ENCODE assay signal across 18 cellular contexts in the genomic region with DNA sequence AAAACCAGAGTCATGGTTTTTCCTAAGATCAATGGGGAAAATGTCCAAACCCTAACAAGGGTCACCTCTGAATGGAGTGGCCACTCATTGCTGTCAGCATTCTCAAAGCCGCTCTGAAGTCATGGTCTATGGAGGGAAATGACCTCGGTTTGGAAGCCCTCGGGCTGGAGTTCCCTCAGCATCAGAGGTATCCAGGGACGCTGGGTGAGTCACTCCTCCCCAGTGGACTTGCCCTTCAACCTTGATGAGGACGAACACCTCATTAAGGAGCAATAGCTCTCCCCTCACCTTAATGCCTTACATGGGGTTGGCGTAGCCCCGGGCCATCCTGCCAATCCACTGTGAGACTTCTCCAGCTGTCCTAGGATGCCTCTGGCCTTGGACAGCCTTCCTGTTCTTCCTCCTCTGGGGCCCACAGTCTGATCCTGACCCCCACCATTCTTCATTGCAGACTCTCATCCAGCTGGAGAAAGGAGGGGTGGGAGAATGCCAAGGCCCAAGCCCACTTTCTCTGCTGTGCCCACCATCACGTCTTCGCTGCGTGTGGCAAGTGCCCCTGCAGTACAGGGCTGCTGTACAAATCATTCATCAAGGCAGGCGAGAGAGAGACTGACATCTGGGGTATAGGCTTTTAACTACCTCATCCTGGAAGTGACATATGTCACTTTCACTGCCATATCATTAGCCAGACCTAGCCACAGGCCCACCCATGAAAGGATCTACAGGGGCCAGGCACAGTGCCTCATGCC. TPM values are rescaled to one million over a fixed set of nuclear protein-coding genes. Genes with fewer than 3 reads are reported as not detected.
DNase-seq lines count a peak whose midpoint lies in the region; ATAC-seq and TF ChIP-seq lines count a peak whose summit lies in the region.
"Had no signal": no experiment of that assay in that cellular context is flagged by ENCODE, and none has a peak within 500 bp of the region (broad histone marks: within the 10 kb centered on the region; RNA-seq: fewer than 3 reads in every experiment).

No MANE protein-coding gene starts in this region.

- H3K36me3 ChIP-seq in DND-41 (ENCODE audit: insufficient read depth, low read length): no peaks in the 10 kb centered on the region
- H3K36me3 ChIP-seq in GM23248 (ENCODE audit: low read depth): no peaks in the 10 kb centered on the region
- H3K36me3 ChIP-seq in mesenchymal stem cell (ENCODE audit: control insufficient read depth in 1 of 2, insufficient read depth in 2 of 2, low read depth in 1 of 2, low read length in 2 of 2): no peaks in the 10 kb centered on the region

- no peak overlapping the region for H2BK5ac ChIP-seq in mesenchymal stem cell (ENCODE audit: low read depth, low read length, poor library complexity, severe bottlenecking)

- H3K4me1 ChIP-seq in DND-41 (ENCODE audit: insufficient read depth, low read length) (no peaks in the 10 kb centered on the region), GM23248 (ENCODE audit: insufficient read depth) (peaks cover 9% of the 10 kb centered on the region), mesenchymal stem cell (ENCODE audit: control insufficient read depth, insufficient read depth, low read depth, low read length) (peaks cover 21% of the 10 kb centered on the region)

- H3K27ac Mint-ChIP-seq in naive thymus-derived CD8-positive, alpha-beta T cell: peak overlapping the region in 5 of 10 donors; percentile 9 to 70 (median 39)
- H3K27ac Mint-ChIP-seq: activated T-cell treated with anti-CD3 and anti-CD28 coated beads, Interleukin-2, amount 50 U/mL, for 24 hours; T-helper 17 cell had no signal

- peak overlapping the region in 1 of 10 donors; percentile 2 for H3K4me3 Mint-ChIP-seq in naive thymus-derived CD8-positive, alpha-beta T cell
- H3K4me3 Mint-ChIP-seq: activated T-cell treated with anti-CD3 and anti-CD28 coated beads, Interleukin-2, amount 50 U/mL, for 24 hours; CD4-positive, CD25-positive, alpha-beta regulatory T cell; T-helper 17 cell had no signal

- H3K27ac ChIP-seq in DND-41 (ENCODE audit: low read length): no peak overlapping the region
- H3K27ac ChIP-seq in GM23248: no peak overlapping the region
- no peak overlapping the region for H3K27ac ChIP-seq in mesenchymal stem cell (ENCODE audit: low read length, poor library complexity, severe bottlenecking)
- H3K27ac ChIP-seq: KMS-11 had no signal

- no peaks in the 10 kb centered on the region for H3K9me2 ChIP-seq in GM23248 (ENCODE audit: insufficient read depth)

- H4K8ac ChIP-seq in mesenchymal stem cell (ENCODE audit: low read length): no peak overlapping the region

- no peak for DNase-seq in DND-41
- DNase-seq in GM23248: peak; percentile 17
- DNase-seq in RPMI7951 (ENCODE audit: low read depth): peak; percentile 85
- peak; percentile 73 for DNase-seq in mesenchymal stem cell
- no peak for DNase-seq in stimulated activated CD4-positive, alpha-beta T cell treated with anti-CD3 and anti-CD28 coated beads, Interleukin-2, amount 100 ng/mL, for 24 hours
- no peak for DNase-seq in SHP77 treated with DMSO at 0.1 percent for 48 hours (lab: John Stamatoyannopoulos, UW)
- no peak for DNase-seq in naive thymus-derived CD8-positive, alpha-beta T cell
- no peak for DNase-seq in ecto neural progenitor cell (ENCODE audit: low spot score)
- DNase-seq: activated CD4-positive, alpha-beta T cell treated with anti-CD3 and anti-CD28 coated beads for 1 hour; activated T-cell treated with anti-CD3 and anti-CD28 coated beads, Interleukin-2, amount 50 U/mL, for 24 hours; CD4-positive, CD25-positive, alpha-beta regulatory T cell; left colon; NCI-H1417; PC-3; retina; stimulated activated CD4-positive, alpha-beta T cell treated with anti-CD3 and anti-CD28 coated beads, Interleukin-4, amount 100 ng/mL, for 24 hours; T-helper 17 cell had no signal

- H3K27me3 ChIP-seq in DND-41 (ENCODE audit: insufficient read depth, low read length, poor library complexity) (no peaks in the 10 kb centered on the region), GM23248 (replicated peaks; ENCODE audit: insufficient read depth) (no peaks in the 10 kb centered on the region), mesenchymal stem cell (ENCODE audit: control insufficient read depth in 1 of 2, insufficient read depth in 1 of 2, low read length in 2 of 2) (no peaks in the 10 kb centered on the region)

- no peak overlapping the region for H2BK15ac ChIP-seq in mesenchymal stem cell (ENCODE audit: low read depth, poor library complexity, severe bottlenecking)

- peaks cover 8 to 54% (median 37%) of the 10 kb centered on the region in 4 donors for H3K4me1 Mint-ChIP-seq in naive thymus-derived CD8-positive, alpha-beta T cell

- H3K9me3 Mint-ChIP-seq in naive thymus-derived CD8-positive, alpha-beta T cell: no peaks in the 10 kb centered on the region
- H3K9me3 Mint-ChIP-seq: activated T-cell treated with anti-CD3 and anti-CD28 coated beads, Interleukin-2, amount 50 U/mL, for 24 hours; CD4-positive, CD25-positive, alpha-beta regulatory T cell had no signal

- H2AFZ ChIP-seq in DND-41 (ENCODE audit: low read depth, low read length) (no peak overlapping the region), GM23248 (no peak overlapping the region), mesenchymal stem cell (ENCODE audit: low read depth, low read length) (no peak overlapping the region)

- no peak overlapping the region for H3K14ac ChIP-seq in mesenchymal stem cell (ENCODE audit: low read length in 2 of 2)

- H3K4me2 ChIP-seq in DND-41 (ENCODE audit: insufficient read depth, low read length) (no peak overlapping the region), GM23248 (ENCODE audit: unreplicated experiment) (no peak overlapping the region), mesenchymal stem cell (ENCODE audit: low read length, poor library complexity, severe bottlenecking) (no peak overlapping the region)
- H3K4me2 ChIP-seq: KMS-11 had no signal

- no peak overlapping the region for H3K23ac ChIP-seq in mesenchymal stem cell (ENCODE audit: low read length in 2 of 2)

- no peak overlapping the region for H2BK120ac ChIP-seq in mesenchymal stem cell (ENCODE audit: low read depth, low read length)

- H2AK5ac ChIP-seq in mesenchymal stem cell (ENCODE audit: low read length, severe bottlenecking): peak overlapping the region; percentile 1

- no peaks in the 10 kb centered on the region for H3K36me3 Mint-ChIP-seq in naive thymus-derived CD8-positive, alpha-beta T cell
- H3K36me3 Mint-ChIP-seq: CD4-positive, CD25-positive, alpha-beta regulatory T cell had no signal

- POLR2A ChIA-PET in naive thymus-derived CD8-positive, alpha-beta T cell (lab: Charles Lee): interaction anchor here (0.9 kb wide), 1 partner anchor 7 kb away, joined by 3 read pairs; no protein-coding TSS in a partner anchor

- H2BK12ac ChIP-seq in mesenchymal stem cell (ENCODE audit: low read length in 2 of 2): peak overlapping the region in 1 of 2 experiments; percentile 66

- peak; percentile 48; the same call in 1 of the 3 replicates for ATAC-seq in DND-41 (ENCODE audit: insufficient read depth, low read depth)
- ATAC-seq in naive thymus-derived CD8-positive, alpha-beta T cell: no peak
- ATAC-seq: left colon, PC-3, T-helper 17 cell had no signal

- no peaks in the 10 kb centered on the region for H3K79me2 ChIP-seq in DND-41 (ENCODE audit: insufficient read depth, low read length)
- no peaks in the 10 kb centered on the region for H3K79me2 ChIP-seq in GM23248 (ENCODE audit: insufficient read depth)

- no peak overlapping the region for H3K18ac ChIP-seq in mesenchymal stem cell (ENCODE audit: low read depth in 1 of 2, low read length in 2 of 2)

- no peaks in the 10 kb centered on the region for H4K20me1 ChIP-seq in DND-41 (ENCODE audit: insufficient read depth, low read length)
- no peaks in the 10 kb centered on the region for H4K20me1 ChIP-seq in GM23248 (ENCODE audit: insufficient read depth)

- no peak overlapping the region for H3K4ac ChIP-seq in mesenchymal stem cell (ENCODE audit: low read depth in 1 of 2, low read length in 2 of 2)

- no peak overlapping the region for H3K4me3 ChIP-seq in DND-41 (ENCODE audit: low read depth in 1 of 2, low read length in 2 of 2)
- no peak overlapping the region for H3K4me3 ChIP-seq in GM23248
- no peak overlapping the region for H3K4me3 ChIP-seq in mesenchymal stem cell (ENCODE audit: insufficient read depth in 1 of 2, low read depth in 1 of 2, low read length in 2 of 2)

- in situ Hi-C loops in GM23248 (cut with MboI): no loop called here

- H3K79me1 ChIP-seq in mesenchymal stem cell (replicated peaks; ENCODE audit: low read length, poor library complexity, severe bottlenecking): peaks cover 2% of the 10 kb centered on the region

- TF ChIP-seq CTCF in DND-41 (IDR thresholded peaks at IDR 0.05; ENCODE audit: borderline replicate concordance, extremely low read depth, low read length, poor library complexity, severe bottlenecking): no peak

- H3K27me3 Mint-ChIP-seq in naive thymus-derived CD8-positive, alpha-beta T cell: no peaks in the 10 kb centered on the region
- H3K27me3 Mint-ChIP-seq: activated T-cell treated with anti-CD3 and anti-CD28 coated beads, Interleukin-2, amount 50 U/mL, for 24 hours; CD4-positive, CD25-positive, alpha-beta regulatory T cell; T-helper 17 cell had no signal

- H3K9ac ChIP-seq in DND-41 (ENCODE audit: low read depth, low read length) (no peak overlapping the region), GM23248 (no peak overlapping the region), mesenchymal stem cell (ENCODE audit: low read length) (no peak overlapping the region)
- H3K9ac ChIP-seq: KMS-11 had no signal

- WGBS in GM23248 (ENCODE audit: low coverage in 1 of 2, low lambda C conversion rate in 2 of 2, missing lambda C conversion rate in 2 of 2), 2 experiments: 82 to 84% methylated on average over 11 of the region's 11 CpGs
- WGBS in mesenchymal stem cell: 69% methylated on average over 11 of the region's 11 CpGs

- H3K9me3 ChIP-seq in DND-41 (ENCODE audit: insufficient read depth, low read length, severe bottlenecking) (no peaks in the 10 kb centered on the region), GM23248 (ENCODE audit: low read depth) (no peaks in the 10 kb centered on the region), mesenchymal stem cell (ENCODE audit: control insufficient read depth, low read length) (no peaks in the 10 kb centered on the region)

- no peak overlapping the region for H4K91ac ChIP-seq in mesenchymal stem cell (ENCODE audit: low read length)

- H3F3A ChIP-seq in GM23248 (ENCODE audit: insufficient read depth): no peaks in the 10 kb centered on the region

RNA-seq across cellular contexts. Expression of gene MYH9, which starts 25.4 kb away (rescaled TPM):
- 420 and 453 TPM in 2 replicates for total RNA-seq in GM23248 (2014; rRNA removed; shearing (Covaris generic))
- polyA plus RNA-seq in GM23248 (2016; fragmentation: Nextera tagmentation; extraction: Ambion mirVana): 282 and 287 TPM in 2 replicates
- total RNA-seq in RPMI7951 (2014; rRNA removed; shearing (Covaris generic)): 260 and 282 TPM in 2 replicates
- 369 TPM for polyA plus RNA-seq in mesenchymal stem cell (2013, experiment 1 of 2)
- 336 TPM for polyA plus RNA-seq in mesenchymal stem cell (2013, experiment 2 of 2)
- total RNA-seq in naive thymus-derived CD8-positive, alpha-beta T cell: 100 to 1,000 TPM; 711 to 718 TPM
- polyA plus RNA-seq in naive thymus-derived CD8-positive, alpha-beta T cell: 100 to 1,000 TPM in 2 of 3 donors, 10 to 100 TPM in 1; 51.2 to 389 (median 105) TPM

Comparison
In these comparisons a context has a peak if more than half of its experiments do, and no peak if none do; other contexts are left out.
1. DNase-seq: peak in GM23248 (single experiment), RPMI7951 (single experiment) and mesenchymal stem cell (single experiment); none in DND-41 (single experiment), stimulated activated CD4-positive, alpha-beta T cell treated with anti-CD3 and anti-CD28 coated beads, Interleukin-2, amount 100 ng/mL, for 24 hours (0 of 2), SHP77 treated with DMSO at 0.1 percent for 48 hours (single experiment), naive thymus-derived CD8-positive, alpha-beta T cell (0 of 10) and ecto neural progenitor cell (single experiment).